18 cellular contexts compared by ENCODE assay signal in the genomic region with DNA sequence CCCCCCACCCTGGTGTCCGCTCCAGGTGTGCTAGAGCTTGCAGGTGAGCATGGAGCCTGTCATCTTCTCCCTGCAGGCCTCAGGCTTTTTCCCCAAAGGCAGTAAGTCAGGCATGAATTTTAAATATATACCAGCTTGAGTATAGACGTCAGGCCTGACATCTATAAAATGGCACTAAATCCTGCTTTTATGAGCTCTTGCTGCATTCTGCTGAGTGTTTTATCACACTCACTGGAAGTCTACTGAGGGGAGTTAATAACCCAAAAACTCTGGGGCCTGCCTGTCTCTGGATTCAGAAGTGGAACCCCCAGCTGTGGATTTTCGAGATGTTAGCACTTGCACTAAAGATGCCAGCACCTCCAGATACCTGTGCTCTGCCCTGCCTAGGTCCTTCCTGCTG.
"Had no signal": no experiment of that assay in that cellular context is flagged by ENCODE, and none has a peak within 500 bp of the region (broad histone marks: within the 10 kb centered on the region; RNA-seq: fewer than 3 reads in every experiment).

No MANE protein-coding gene starts in this region.

- H3K36me3 ChIP-seq: adrenal gland had no signal

- ATAC-seq: activated CD8-positive, alpha-beta T cell treated with anti-CD3 and anti-CD28 coated beads for 36 hours; T-helper 17 cell had no signal

- H3K27ac ChIP-seq: adrenal gland had no signal

- H3K4me3 ChIP-seq: adrenal gland had no signal

- DNase-seq: activated CD4-positive, alpha-beta T cell treated with anti-CD3 and anti-CD28 coated beads, Interleukin-2, amount 50 U/mL, for 1 hour; activated CD4-positive, CD25-positive, alpha-beta regulatory T cell; activated CD8-positive, alpha-beta memory T cell treated with anti-CD3 and anti-CD28 coated beads, Interleukin-2, amount 50 U/mL, for 4 hours; activated CD8-positive, alpha-beta T cell treated with anti-CD3 and anti-CD28 coated beads for 36 hours; activated naive CD4-positive, alpha-beta T cell treated with anti-CD3 and anti-CD28 coated beads, Interleukin-2, amount 50 U/mL, for 16 hours; activated naive CD8-positive, alpha-beta T cell treated with anti-CD3 and anti-CD28 coated beads, Interleukin-2, amount 10 ng/mL, durations not matched to agents 7 days and 5 days; adrenal gland; anterior cingulate cortex; caudate nucleus; Kasumi-1; NCI-H1048; NCI-H1694; NCI-H2029 treated with DMSO at 0.1 percent for 48 hours; NCI-H446; NCI-H524; SIG-M5; T-helper 17 cell; T-helper 9 cell had no signal

- H3K27me3 ChIP-seq: adrenal gland had no signal

- H3K9me3 ChIP-seq: adrenal gland had no signal
